ENCODE assay signal across 9 cellular contexts in genomic region chr9:2837915-2838314, GRCh38. TPM values are rescaled to one million over a fixed set of nuclear protein-coding genes. Genes with fewer than 3 reads are reported as not detected.
DNase-seq lines count a peak whose midpoint lies in the region; TF ChIP-seq lines count a peak whose summit lies in the region.
"Had no signal": no experiment of that assay in that cellular context is flagged by ENCODE, and none has a peak within 500 bp of the region (broad histone marks: within the 10 kb centered on the region; RNA-seq: fewer than 3 reads in every experiment).

No MANE protein-coding gene starts in this region.

- H3K27me3 ChIP-seq in ACC112 (ENCODE audit: insufficient read depth, low read length) (no peaks in the 10 kb centered on the region), liver (ENCODE audit: control insufficient read depth in 4 of 4, insufficient read depth in 4 of 4, low read length in 3 of 4) (no peaks in the 10 kb centered on the region), MG63 (no peaks in the 10 kb centered on the region)

- peaks cover 24% of the 10 kb centered on the region for H3K4me1 Mint-ChIP-seq in MCF 10A (ENCODE audit: insufficient read depth, unreplicated experiment)

- H3K27ac ChIP-seq in ACC112 (ENCODE audit: low read depth, low read length): peak overlapping the region; percentile 58
- peak overlapping the region; percentile 5 to 40 for H3K27ac ChIP-seq in liver (ENCODE audit: low read depth in 1 of 2, low read length in 2 of 2)

- TF ChIP-seq CTCF in MCF 10A (IDR thresholded peaks at IDR 0.05; ENCODE audit: unreplicated experiment): peak; percentile 35
- TF ChIP-seq CTCF in liver (IDR thresholded peaks at IDR 0.05; ENCODE audit: low read depth, low read length, missing input control): peak; percentile 4

- TF ChIP-seq RAD21 in liver (IDR thresholded peaks at IDR 0.05): peak; percentile 55 to 69

- H3K36me3 Mint-ChIP-seq in MCF 10A (ENCODE audit: insufficient read depth, unreplicated experiment): peaks cover 46% of the 10 kb centered on the region

- peaks cover 77% of the 10 kb centered on the region for H3K79me2 ChIP-seq in ACC112 (ENCODE audit: control insufficient read depth, insufficient read depth, low read length, unreplicated experiment)

- intact Hi-C loops in MCF 10A (cut with micrococcal nuclease): loop anchor here (1.0 to 5.0 kb wide), 2 partner anchors 369 to 706 kb away; no protein-coding TSS in a partner anchor

- peaks cover 32% of the 10 kb centered on the region for H3K36me3 ChIP-seq in ACC112 (ENCODE audit: insufficient read depth, low read length)
- H3K36me3 ChIP-seq in liver (ENCODE audit: control insufficient read depth in 4 of 4, insufficient read depth in 3 of 4, low read depth in 1 of 4, low read length in 3 of 4): peaks cover 2 to 35% (median 26%) of the 10 kb centered on the region in 4 donors
- peaks cover 38% of the 10 kb centered on the region for H3K36me3 ChIP-seq in MG63

- no peak overlapping the region for H2AFZ ChIP-seq in ACC112 (ENCODE audit: low read length, unreplicated experiment)

- H3K9me3 ChIP-seq in liver (ENCODE audit: control insufficient read depth in 4 of 4, low read length in 3 of 4): no peaks in the 10 kb centered on the region
- no peaks in the 10 kb centered on the region for H3K9me3 ChIP-seq in MG63

- DNase-seq in LHCN-M2 (ENCODE audit: low read depth) (peak; percentile 12), MCF 10A (ENCODE audit: unreplicated experiment) (no peak), NCI-H82 treated with DMSO at 0.1 percent for 48 hours (lab: John Stamatoyannopoulos, UW; ENCODE audit: unreplicated experiment) (no peak), MG63 (no peak)
- DNase-seq in activated CD4-positive, CD25-positive, alpha-beta regulatory T cell treated with anti-CD3 and anti-CD28 coated beads, Interleukin-2, amount 50 U/mL, for 72 hours: no peak
- DNase-seq in stimulated activated naive CD4-positive, alpha-beta T cell treated with Interleukin-2 at 50 U/mL for 16 hours (lab: John Stamatoyannopoulos, UW): no peak
- DNase-seq: nephron progenitor cell had no signal

- H3K4me3 ChIP-seq in ACC112 (ENCODE audit: low read depth, low read length) (peak overlapping the region; percentile 77), liver (ENCODE audit: low read depth in 1 of 3, low read length in 3 of 3) (peak overlapping the region in 2 of 3 donors; percentile 47 to 60), MG63 (no peak overlapping the region)

- H3K9me3 Mint-ChIP-seq in MCF 10A (ENCODE audit: unreplicated experiment): no peaks in the 10 kb centered on the region
- H3K9me3 Mint-ChIP-seq: nephron progenitor cell had no signal

- peaks cover 34% of the 10 kb centered on the region for H3K4me1 ChIP-seq in ACC112 (ENCODE audit: control insufficient read depth, insufficient read depth, low read length, unreplicated experiment)
- peaks cover 14 to 34% (median 28%) of the 10 kb centered on the region in 4 donors for H3K4me1 ChIP-seq in liver (ENCODE audit: control insufficient read depth in 4 of 4, insufficient read depth in 4 of 4, low read length in 3 of 4)

- peak overlapping the region; percentile 63 for H3K4me3 Mint-ChIP-seq in MCF 10A (ENCODE audit: unreplicated experiment)
- H3K4me3 Mint-ChIP-seq: nephron progenitor cell had no signal

- WGBS in liver: 10% methylated on average over 1 of the region's 1 CpG

- no TSS peak for BruUV-seq in MCF 10A (replicated peaks; lab: Mats Ljungman, UMichigan)

- CTCF ChIA-PET in MCF 10A (lab: Yijun Ruan, JAX): interaction anchor here (0.9 to 1.9 kb wide), 5 partner anchors 9 to 706 kb away, joined by 3 to 8 read pairs (median 4); no protein-coding TSS in a partner anchor

- POLR2A ChIA-PET in MCF 10A (lab: Yijun Ruan, JAX): interaction anchor here (0.7 to 1.2 kb wide), 3 partner anchors 8 to 51 kb away, joined by 3 to 5 read pairs (median 3); no protein-coding TSS in a partner anchor

- peak overlapping the region; percentile 84 for H3K27ac Mint-ChIP-seq in MCF 10A (ENCODE audit: low read depth, unreplicated experiment)
- H3K27ac Mint-ChIP-seq: nephron progenitor cell had no signal

- H3K27me3 Mint-ChIP-seq in MCF 10A (ENCODE audit: insufficient read depth, unreplicated experiment): no peaks in the 10 kb centered on the region

- H3K9ac ChIP-seq in liver (ENCODE audit: low read depth in 1 of 2, low read length in 2 of 2): peak overlapping the region in 1 of 2 donors; percentile 40

TF ChIP-seq in liver, 16 proteins besides CTCF, POLR2A, EP300 and RAD21:
- TF ChIP-seq FOXA2 (IDR thresholded peaks at IDR 0.05): no peak
- TF ChIP-seq NR2F2 (IDR thresholded peaks at IDR 0.05): no peak
- no peak for TF ChIP-seq GABPA (IDR thresholded peaks at IDR 0.05 in 1 of 2, conservative IDR thresholded peaks at IDR 0.05 in 1 of 2)
- TF ChIP-seq YY1 (IDR thresholded peaks at IDR 0.05): no peak

RNA-seq across cellular contexts. Expression of gene PUM3, which starts 6.0 kb away (rescaled TPM):
- total RNA-seq in LHCN-M2 (2014; rRNA removed) (51.9 and 58.0 TPM in 2 replicates), MCF 10A (2022) (65.3 and 83.0 TPM in 2 replicates), liver (10 to 100 TPM; 12.3 to 19.9 TPM)
- 18.5 TPM for polyA plus RNA-seq in LHCN-M2 (2012)
- 10 to 100 TPM; 10.8 to 16.3 TPM for polyA plus RNA-seq in liver
- 31.2 and 50.5 TPM in 2 replicates for total RNA-seq in MG63 (2014; rRNA removed; shearing (Covaris generic); ENCODE audit: low replicate concordance)
